30 cellular contexts compared by ENCODE assay signal in genomic region chr9:18343799-18344198, GRCh38.
DNase-seq lines count a peak whose midpoint lies in the region; ATAC-seq, FAIRE-seq and TF ChIP-seq lines count a peak whose summit lies in the region.
"Had no signal": no experiment of that assay in that cellular context is flagged by ENCODE, and none has a peak within 500 bp of the region (broad histone marks: within the 10 kb centered on the region; RNA-seq: fewer than 3 reads in every experiment).

No MANE protein-coding gene starts in this region.

- no peak overlapping the region for H3K56ac ChIP-seq in IMR-90 (ENCODE audit: extremely low read depth, insufficient read depth, low read length)

- ATAC-seq in IMR-90 (ENCODE audit: low read depth) (peak; percentile 70), HG02610 (IDR thresholded peaks at IDR 0.05; ENCODE audit: unreplicated experiment) (no peak)
- ATAC-seq: activated naive CD8-positive, alpha-beta T cell treated with anti-CD3 and anti-CD28 coated beads, Interleukin-2, amount 50 U/mL, for 24 hours; gastroesophageal sphincter; stimulated activated effector memory CD8-positive, alpha-beta T cell treated with anti-CD3 and anti-CD28 coated beads, Interleukin-12 subunit alpha, Interleukin-12 subunit beta, amount 100 ng/mL, for 72 hours; WTC11 had no signal

- intact Hi-C loops in IMR-90 (cut with micrococcal nuclease): no loop called here
- intact Hi-C loops in dorsolateral prefrontal cortex (cut with DNase I): loop anchor here in 1 of 2 donors (5.0 kb wide), 1 partner anchor 86 kb away; no protein-coding TSS in a partner anchor

- DNase-seq in AG09309 (ENCODE audit: low read depth) (peak; percentile 46), IMR-90 (peak; percentile 68), bronchial epithelial cell (ENCODE audit: low read depth) (peak; percentile 24), foreskin fibroblast (peak; percentile 37 to 65), GM13977 (ENCODE audit: low spot score) (no peak), dorsolateral prefrontal cortex (no peak)
- DNase-seq in activated CD4-positive, alpha-beta T cell treated with anti-CD3 and anti-CD28 coated beads for 4 hours: no peak
- DNase-seq: ACHN; activated CD4-positive, alpha-beta T cell treated with anti-CD3 and anti-CD28 coated beads, Interleukin-2, amount 50 U/mL, for 48 hours; activated gamma-delta T cell; activated naive CD8-positive, alpha-beta T cell treated with anti-CD3 and anti-CD28 coated beads, Interleukin-2, amount 50 U/mL, for 24 hours; DMS 273 treated with DMSO at 0.1 percent for 48 hours; GDM1; HFFc6; NCI-H1417; NCI-H2107; NCI-H510A; NK-92 treated with Interleukin-12 subunit alpha and Interleukin-12 subunit beta, amount 100 ng/mL, for 24 hours; SK-N-SH; stimulated activated CD4-positive, alpha-beta T cell treated with anti-CD3 and anti-CD28 coated beads, Interleukin-2, amount 100 ng/mL, for 24 hours had no signal

- no peak for TF ChIP-seq CTCF in AG09309 (IDR thresholded peaks at IDR 0.05; ENCODE audit: control insufficient read depth, insufficient read depth, low read depth, low read length, missing control alignments)
- no peak for TF ChIP-seq CTCF in IMR-90 (conservative IDR thresholded peaks at IDR 0.05; ENCODE audit: low read depth, low read length)
- no peak for TF ChIP-seq CTCF in bronchial epithelial cell (IDR thresholded peaks at IDR 0.05; ENCODE audit: insufficient read depth, low read length, severe bottlenecking)
- no peak for TF ChIP-seq CTCF in foreskin fibroblast (IDR thresholded peaks at IDR 0.05; ENCODE audit: low read depth, low read length)
- TF ChIP-seq CTCF in GM13977 (IDR thresholded peaks at IDR 0.05; ENCODE audit: extremely low read depth, insufficient read depth, missing control alignments): no peak
- no peak for TF ChIP-seq CTCF in dorsolateral prefrontal cortex (IDR thresholded peaks at IDR 0.05 in 54 of 56, conservative IDR thresholded peaks at IDR 0.05 in 2 of 56; ENCODE audit: low read depth in 1 of 56, partially characterized antibody in 56 of 56)

- H3K23ac ChIP-seq in IMR-90 (ENCODE audit: low read depth, low read length): no peak overlapping the region

- no peak for FAIRE-seq in bronchial epithelial cell (lab: Jason Lieb, UNC)
- FAIRE-seq: keratinocyte had no signal

- H2BK15ac ChIP-seq in IMR-90 (ENCODE audit: low read depth, low read length): no peak overlapping the region

- no CpG with 5 or more reads among the region's 2 CpGs for WGBS in IMR-90 (ENCODE audit: extremely low coverage in 2 of 2, insufficient read length in 1 of 2), 2 experiments

- no peaks in the 10 kb centered on the region for H3K9me1 ChIP-seq in IMR-90 (ENCODE audit: insufficient read depth, low read length)

- H2AK5ac ChIP-seq in IMR-90 (ENCODE audit: low read depth, low read length): no peak overlapping the region

- no peaks in the 10 kb centered on the region for H3K79me1 ChIP-seq in IMR-90 (ENCODE audit: low read depth in 1 of 2, low read length in 2 of 2)

- H3K4me3 ChIP-seq in AG09309 (ENCODE audit: control insufficient read depth, low read depth, low read length) (no peak overlapping the region), IMR-90 (ENCODE audit: insufficient read depth, low read depth, low read length) (no peak overlapping the region), bronchial epithelial cell (ENCODE audit: low read depth, low read length) (no peak overlapping the region), foreskin fibroblast (ENCODE audit: low read depth in 1 of 2, low read length in 2 of 2) (no peak overlapping the region), dorsolateral prefrontal cortex (no peak overlapping the region)
- H3K4me3 ChIP-seq: breast epithelium, gastroesophageal sphincter, lung, prostate gland, suprapubic skin, vagina had no signal

- H2AK9ac ChIP-seq in IMR-90 (replicated peaks; ENCODE audit: low read depth, low read length, poor library complexity): no peak overlapping the region

- dilution Hi-C loops in IMR-90 (cut with HindIII; ENCODE audit: low sequenced_read_pairs, unreplicated experiment): no loop called here

- H3K9ac ChIP-seq in IMR-90 (ENCODE audit: low read depth, low read length): no peak overlapping the region
- H3K9ac ChIP-seq: SK-N-SH had no signal

- POLR2A ChIA-PET in IMR-90 (lab: Charles Lee; ENCODE audit: unreplicated experiment): no interaction called here

- no peak overlapping the region for H3K14ac ChIP-seq in IMR-90 (replicated peaks; ENCODE audit: low read depth, low read length)

- no peak for TF ChIP-seq POLR2A in IMR-90 (IDR thresholded peaks at IDR 0.05; ENCODE audit: low read depth, low read length)

- H3K36me3 ChIP-seq in IMR-90 (ENCODE audit: control insufficient read depth, insufficient read depth, low read length): no peaks in the 10 kb centered on the region
- H3K36me3 ChIP-seq in bronchial epithelial cell (ENCODE audit: control insufficient read depth, insufficient read depth, low read length): no peaks in the 10 kb centered on the region
- H3K36me3 ChIP-seq: breast epithelium, gastroesophageal sphincter, prostate gland, suprapubic skin, vagina had no signal

- H3K27ac ChIP-seq in IMR-90 (ENCODE audit: insufficient read depth, low read length) (no peak overlapping the region), dorsolateral prefrontal cortex (no peak overlapping the region)
- H3K27ac ChIP-seq: breast epithelium, gastroesophageal sphincter, prostate gland, suprapubic skin, vagina had no signal

- no peak overlapping the region for H2BK5ac ChIP-seq in IMR-90 (ENCODE audit: low read depth, low read length, poor library complexity, severe bottlenecking)

- no peak overlapping the region for H3K4me2 ChIP-seq in IMR-90 (ENCODE audit: low read depth, low read length)
- H3K4me2 ChIP-seq: SK-N-SH had no signal

- H3K27me3 ChIP-seq in IMR-90 (ENCODE audit: control insufficient read depth, insufficient read depth, low read length) (no peaks in the 10 kb centered on the region), bronchial epithelial cell (ENCODE audit: control insufficient read depth, insufficient read depth, low read length) (no peaks in the 10 kb centered on the region), dorsolateral prefrontal cortex (no peaks in the 10 kb centered on the region)
- H3K27me3 ChIP-seq: breast epithelium, gastroesophageal sphincter, suprapubic skin, vagina had no signal

- H3K9me3 ChIP-seq in IMR-90 (ENCODE audit: control insufficient read depth, insufficient read depth, low read length): no peaks in the 10 kb centered on the region
- H3K9me3 ChIP-seq: breast epithelium, gastroesophageal sphincter, prostate gland, SK-N-SH, suprapubic skin, vagina had no signal

- H2AFZ ChIP-seq in IMR-90 (replicated peaks; ENCODE audit: low read length, poor library complexity): no peak overlapping the region

- H3K4ac ChIP-seq in IMR-90 (ENCODE audit: low read depth, low read length): no peak overlapping the region

- TF ChIP-seq RAD21 in IMR-90 (IDR thresholded peaks at IDR 0.05; ENCODE audit: low read length): no peak

- BruUV-seq in IMR-90 (replicated peaks; lab: Mats Ljungman, UMichigan): no TSS peak

- no peak overlapping the region for H3K18ac ChIP-seq in IMR-90 (ENCODE audit: low read depth, low read length)

- H4K5ac ChIP-seq in IMR-90 (ENCODE audit: low read depth, low read length): no peak overlapping the region

- H2BK20ac ChIP-seq in IMR-90 (ENCODE audit: low read depth, low read length): no peak overlapping the region

- CTCF ChIA-PET in IMR-90 (lab: Yijun Ruan, JAX): no interaction called here

- H4K8ac ChIP-seq in IMR-90 (ENCODE audit: low read depth in 2 of 2, low read length in 2 of 2): no peak overlapping the region

- no peak overlapping the region for H4K91ac ChIP-seq in IMR-90 (ENCODE audit: insufficient read depth, low read depth, low read length)

- no peaks in the 10 kb centered on the region for H3K4me1 ChIP-seq in IMR-90 (ENCODE audit: control insufficient read depth, insufficient read depth, low read length)
- H3K4me1 ChIP-seq: breast epithelium, prostate gland, suprapubic skin, vagina had no signal

- no peak overlapping the region for H2BK120ac ChIP-seq in IMR-90 (ENCODE audit: low read depth, low read length)

- no peaks in the 10 kb centered on the region for H4K20me1 ChIP-seq in IMR-90 (ENCODE audit: insufficient read depth, low read length)

- in situ Hi-C loops in IMR-90 (cut with MboI; ENCODE audit: low sequenced_read_pairs) (no loop called here), GM13977 (cut with MboI; ENCODE audit: low pct_unique_long_range_greater_than_20kb, low sequenced_read_pairs, unreplicated experiment) (no loop called here)

TF ChIP-seq in IMR-90, 13 proteins besides CTCF, POLR2A, EP300 and RAD21:
- TF ChIP-seq RFX5 (IDR thresholded peaks at IDR 0.05; ENCODE audit: low read depth, low read length): no peak
- peak; percentile 79 for TF ChIP-seq CEBPB (IDR thresholded peaks at IDR 0.05; ENCODE audit: low read depth, low read length)
- peak; percentile 61 for TF ChIP-seq MAFK (IDR thresholded peaks at IDR 0.05; ENCODE audit: low read depth, low read length)
TF ChIP-seq in IMR-90: peak in this region for 2.

Comparison
In these comparisons a context has a peak if more than half of its experiments do, and no peak if none do; other contexts are left out.
1. DNase-seq: peak in AG09309 (single experiment), IMR-90 (single experiment), bronchial epithelial cell (single experiment) and foreskin fibroblast (2 of 2); none in GM13977 (single experiment), activated CD4-positive, alpha-beta T cell treated with anti-CD3 and anti-CD28 coated beads for 4 hours (0 of 2) and dorsolateral prefrontal cortex (0 of 10).